In genomic region chr7:39909526-39909925, GRCh38 we compare ENCODE assay signal across 21 cellular contexts. TPM values are rescaled to one million over a fixed set of nuclear protein-coding genes. Genes with fewer than 3 reads are reported as not detected.
DNase-seq lines count a peak whose midpoint lies in the region; ATAC-seq, FAIRE-seq and TF ChIP-seq lines count a peak whose summit lies in the region.
"Had no signal": no experiment of that assay in that cellular context is flagged by ENCODE, and none has a peak within 500 bp of the region (broad histone marks: within the 10 kb centered on the region; RNA-seq: fewer than 3 reads in every experiment).

No MANE protein-coding gene starts in this region.

- TF ChIP-seq EP300 in H1 (IDR thresholded peaks at IDR 0.05; ENCODE audit: borderline replicate concordance in 1 of 2, low read depth in 2 of 2, low read length in 2 of 2) = no peak

- H3K4me1 ChIP-seq in GM23338 (ENCODE audit: insufficient read depth) (no peaks in the 10 kb centered on the region), H1 (replicated peaks in 1 of 4; ENCODE audit: control insufficient read depth in 3 of 4, insufficient read depth in 4 of 4, low read length in 3 of 4) (no peaks in the 10 kb centered on the region), neural progenitor cell (no peaks in the 10 kb centered on the region), trophoblast cell (ENCODE audit: control insufficient read depth in 1 of 2, insufficient read depth in 2 of 2, low read length in 2 of 2) (no peaks in the 10 kb centered on the region)
- H3K4me1 ChIP-seq: BLaER1, Caco-2 had no signal

- H2AFZ ChIP-seq in GM23338 = peak overlapping the region; percentile 72; the same call in 1 of the 2 replicates
- H2AFZ ChIP-seq in H1 (ENCODE audit: low read length) = 0 out of 2 replicates have a peak overlapping the region, but pooled peaks have one; percentile 20
- H2AFZ ChIP-seq in neural progenitor cell (replicated peaks) = peak overlapping the region; percentile 42
- no peak overlapping the region for H2AFZ ChIP-seq in trophoblast cell (ENCODE audit: insufficient read depth, low read length, poor library complexity)

- H4K20me1 ChIP-seq in GM23338 (replicated peaks; ENCODE audit: insufficient read depth) = no peaks in the 10 kb centered on the region
- H4K20me1 ChIP-seq in H1 (replicated peaks in 1 of 2; ENCODE audit: control insufficient read depth in 1 of 2, insufficient read depth in 2 of 2, low read length in 2 of 2) = no peaks in the 10 kb centered on the region
- no peaks in the 10 kb centered on the region for H4K20me1 ChIP-seq in neural progenitor cell (ENCODE audit: low read depth)
- H4K20me1 ChIP-seq: BLaER1 had no signal

- POLR2A ChIA-PET in H1 (lab: Charles Lee; ENCODE audit: partially characterized antibody) = no interaction called here

- ATAC-seq in GM23338 = no peak
- ATAC-seq in HG02973 (IDR thresholded peaks at IDR 0.05; ENCODE audit: unreplicated experiment) = no peak
- ATAC-seq: CD8-positive, alpha-beta T cell had no signal

- CTCF ChIA-PET in H1 (lab: Charles Lee; ENCODE audit: partially characterized antibody) = interaction anchor here (1.1 to 2.6 kb wide), 6 partner anchors 9 to 225 kb away, joined by 3 to 24 read pairs (median 7); partner anchors contain the start of genes MPLKIP and SUGCT

- peaks cover 4% of the 10 kb centered on the region for H3K27me3 Mint-ChIP-seq in GM23338 (ENCODE audit: insufficient read depth, low read depth, poor library complexity)
- H3K27me3 Mint-ChIP-seq in neural progenitor cell (ENCODE audit: insufficient read depth, low read depth) = peaks cover 2% of the 10 kb centered on the region

- no peak for TF ChIP-seq POLR2A in H1 (IDR thresholded peaks at IDR 0.05; ENCODE audit: control extremely low read depth in 1 of 2, low read depth in 2 of 2, low read length in 2 of 2)

- H4K8ac ChIP-seq in H1 (ENCODE audit: extremely low read depth, insufficient read depth, low read length) (no peak overlapping the region; the same call in 1 of the 2 replicates), trophoblast cell (ENCODE audit: low read depth, low read length) (no peak overlapping the region)

- H3K4me3 ChIP-seq in GM23338 = no peak overlapping the region
- H3K4me3 ChIP-seq in H1 (ENCODE audit: extremely low read depth in 1 of 4, insufficient read depth in 2 of 4, low read depth in 3 of 4, low read length in 4 of 4) = no peak overlapping the region
- H3K4me3 ChIP-seq in neural progenitor cell = no peak overlapping the region
- H3K4me3 ChIP-seq in trophoblast cell (ENCODE audit: low read depth, low read length) = peak overlapping the region; percentile 0
- H3K4me3 ChIP-seq: BLaER1 had no signal

- no peak overlapping the region; the same call in 2 of the 3 replicates for H3K4me3 Mint-ChIP-seq in GM23338
- no peak overlapping the region for H3K4me3 Mint-ChIP-seq in neural progenitor cell
- H3K4me3 Mint-ChIP-seq: B cell; CD4-positive, CD25-positive, alpha-beta regulatory T cell; CD8-positive, alpha-beta T cell; H9; HFFc6 had no signal

- H3K18ac ChIP-seq in H1 (ENCODE audit: extremely low read depth, low read length) (no peak overlapping the region), trophoblast cell (ENCODE audit: low read length) (no peak overlapping the region)

- H3K79me2 ChIP-seq in GM23338 (replicated peaks; ENCODE audit: insufficient read depth) = no peaks in the 10 kb centered on the region
- H3K79me2 ChIP-seq in H1 (ENCODE audit: control insufficient read depth in 1 of 2, insufficient read depth in 2 of 2, low read length in 2 of 2) = no peaks in the 10 kb centered on the region
- no peaks in the 10 kb centered on the region for H3K79me2 ChIP-seq in neural progenitor cell (ENCODE audit: low read depth)
- H3K79me2 ChIP-seq in trophoblast cell (ENCODE audit: control insufficient read depth, insufficient read depth, low read length, poor library complexity) = no peaks in the 10 kb centered on the region

- H2AK5ac ChIP-seq in H1 (ENCODE audit: low read depth, low read length) = no peak overlapping the region
- H2AK5ac ChIP-seq in trophoblast cell (ENCODE audit: low read length) = no peak overlapping the region

- TF ChIP-seq CTCF in GM23338 (conservative IDR thresholded peaks at IDR 0.05; ENCODE audit: low read depth in 2 of 2) = no peak
- no peak for TF ChIP-seq CTCF in H1 (IDR thresholded peaks at IDR 0.05; ENCODE audit: control extremely low read depth in 1 of 3, insufficient read depth in 1 of 3, low read depth in 1 of 3, low read length in 3 of 3)
- TF ChIP-seq CTCF in neural progenitor cell (IDR thresholded peaks at IDR 0.05) = no peak

- H4K91ac ChIP-seq in H1 (replicated peaks; ENCODE audit: insufficient read length, low read length) (no peak overlapping the region), trophoblast cell (ENCODE audit: low read depth, low read length) (no peak overlapping the region)

- H3K27ac ChIP-seq in GM23338 (ENCODE audit: low read depth) (no peak overlapping the region), H1 (ENCODE audit: low read depth, low read length) (no peak overlapping the region), neural progenitor cell (no peak overlapping the region), trophoblast cell (ENCODE audit: low read depth, low read length) (no peak overlapping the region)
- H3K27ac ChIP-seq: 22Rv1, BLaER1, C4-2B had no signal

- H3K4ac ChIP-seq in H1 (replicated peaks; ENCODE audit: insufficient read length, low read depth, low read length) (no peak overlapping the region), trophoblast cell (ENCODE audit: low read depth, low read length) (no peak overlapping the region)

- H3K36me3 ChIP-seq in GM23338 (ENCODE audit: insufficient read depth) (no peaks in the 10 kb centered on the region), H1 (ENCODE audit: control insufficient read depth in 2 of 4, insufficient read depth in 4 of 4, low read length in 3 of 4) (no peaks in the 10 kb centered on the region), neural progenitor cell (no peaks in the 10 kb centered on the region), trophoblast cell (ENCODE audit: control insufficient read depth in 1 of 2, insufficient read depth in 2 of 2, low read length in 2 of 2) (no peaks in the 10 kb centered on the region)
- H3K36me3 ChIP-seq: BLaER1 had no signal

- H3K36me3 Mint-ChIP-seq in GM23338 (ENCODE audit: low read depth) (no peaks in the 10 kb centered on the region), neural progenitor cell (no peaks in the 10 kb centered on the region)
- H3K36me3 Mint-ChIP-seq: CD8-positive, alpha-beta T cell had no signal

- H3K9ac ChIP-seq in H1 (replicated peaks in 1 of 4; ENCODE audit: extremely low read depth in 1 of 4, low read depth in 3 of 4, low read length in 3 of 4) = no peak overlapping the region
- no peak overlapping the region for H3K9ac ChIP-seq in neural progenitor cell
- H3K9ac ChIP-seq in trophoblast cell (ENCODE audit: low read length) = no peak overlapping the region
- H3K9ac ChIP-seq: BLaER1 had no signal

- no peak overlapping the region for H2BK15ac ChIP-seq in H1 (ENCODE audit: low read length)

- H4K12ac ChIP-seq in trophoblast cell (ENCODE audit: low read depth, low read length) = no peak overlapping the region

- no peaks in the 10 kb centered on the region for H3K4me1 Mint-ChIP-seq in GM23338
- H3K4me1 Mint-ChIP-seq in neural progenitor cell = no peaks in the 10 kb centered on the region
- H3K4me1 Mint-ChIP-seq: B cell; CD4-positive, CD25-positive, alpha-beta regulatory T cell; H9 had no signal

- no peak for TF ChIP-seq RAD21 in H1 (IDR thresholded peaks at IDR 0.05 in 1 of 2, conservative IDR thresholded peaks at IDR 0.05 in 1 of 2; ENCODE audit: low read depth in 2 of 2, low read length in 2 of 2)

- H3K23me2 ChIP-seq in H1 (ENCODE audit: low read depth, low read length) = no peaks in the 10 kb centered on the region

- H3K27me3 ChIP-seq in GM23338 (ENCODE audit: insufficient read depth) (no peaks in the 10 kb centered on the region), H1 (replicated peaks in 1 of 4; ENCODE audit: control insufficient read depth in 3 of 4, extremely low read depth in 1 of 4, insufficient read depth in 3 of 4, low read length in 3 of 4) (no peaks in the 10 kb centered on the region), neural progenitor cell (no peaks in the 10 kb centered on the region), trophoblast cell (ENCODE audit: insufficient read depth, low read length) (no peaks in the 10 kb centered on the region)
- H3K27me3 ChIP-seq: BLaER1 had no signal

- no peak overlapping the region for H3K14ac ChIP-seq in H1 (ENCODE audit: insufficient read length)
- H3K14ac ChIP-seq in trophoblast cell (ENCODE audit: low read length) = no peak overlapping the region

- H3K9me3 ChIP-seq in H1 (ENCODE audit: insufficient read depth in 2 of 2, low read depth in 1 of 2, low read length in 1 of 2) = no peaks in the 10 kb centered on the region
- no peaks in the 10 kb centered on the region for H3K9me3 ChIP-seq in neural progenitor cell (ENCODE audit: low read depth)
- no peaks in the 10 kb centered on the region for H3K9me3 ChIP-seq in trophoblast cell (ENCODE audit: insufficient read depth, low read depth, low read length)
- H3K9me3 ChIP-seq: BLaER1 had no signal

- H2BK120ac ChIP-seq in H1 (replicated peaks; ENCODE audit: low read depth, low read length) = no peak overlapping the region
- H2BK120ac ChIP-seq in trophoblast cell (ENCODE audit: insufficient read depth, low read length, poor library complexity) = no peak overlapping the region

- H3F3A ChIP-seq in GM23338 (replicated peaks; ENCODE audit: low read depth) = no peaks in the 10 kb centered on the region
- no peaks in the 10 kb centered on the region for H3F3A ChIP-seq in neural progenitor cell (ENCODE audit: low read depth)

- no peak overlapping the region for H3K56ac ChIP-seq in H1 (replicated peaks; ENCODE audit: insufficient read length, low read depth, low read length)

- 0 out of 3 replicates have a peak, but pooled peaks cover 4% of the 10 kb centered on the region for H3K9me3 Mint-ChIP-seq in GM23338
- H3K9me3 Mint-ChIP-seq in neural progenitor cell = peaks cover 14% of the 10 kb centered on the region

- H3K79me1 ChIP-seq in H1 (ENCODE audit: low read depth, low read length) = no peaks in the 10 kb centered on the region
- no peaks in the 10 kb centered on the region for H3K79me1 ChIP-seq in trophoblast cell (ENCODE audit: low read length)

- no peak overlapping the region for H2BK12ac ChIP-seq in H1 (ENCODE audit: low read depth, low read length)
- H2BK12ac ChIP-seq in trophoblast cell (ENCODE audit: low read length) = no peak overlapping the region

- DNase-seq in GM23338 (ENCODE audit: low spot score) (no peak), H1 (ENCODE audit: low read depth in 1 of 2, low spot score in 2 of 2) (no peak), neural progenitor cell (ENCODE audit: low spot score) (no peak), trophoblast cell (no peak), HCEC 1CT (no peak), NCI-H1105 (lab: John Stamatoyannopoulos, UW) (no peak)
- DNase-seq: Caco-2; CD4-positive, CD25-positive, alpha-beta regulatory T cell; DMS153; DND-41; H9 had no signal

- no peaks in the 10 kb centered on the region for H3K9me2 ChIP-seq in GM23338 (ENCODE audit: insufficient read depth)

- no peak overlapping the region for H4K5ac ChIP-seq in H1 (ENCODE audit: insufficient read length, low read depth, low read length)

- H3K23ac ChIP-seq in H1 (ENCODE audit: insufficient read length) = no peak overlapping the region
- no peak overlapping the region for H3K23ac ChIP-seq in trophoblast cell (ENCODE audit: low read length)

- no peak overlapping the region for H3K4me2 ChIP-seq in GM23338
- H3K4me2 ChIP-seq in H1 (ENCODE audit: insufficient read depth in 1 of 2, low read depth in 2 of 2, low read length in 2 of 2) = no peak overlapping the region
- no peak overlapping the region for H3K4me2 ChIP-seq in neural progenitor cell
- no peak overlapping the region for H3K4me2 ChIP-seq in trophoblast cell (ENCODE audit: low read length)
- H3K4me2 ChIP-seq: BLaER1 had no signal

- H2BK5ac ChIP-seq in H1 (ENCODE audit: low read depth, low read length) (no peak overlapping the region), trophoblast cell (ENCODE audit: low read depth, low read length, poor library complexity) (no peak overlapping the region)

- H3K27ac Mint-ChIP-seq in GM23338 (no peak overlapping the region), neural progenitor cell (no peak overlapping the region)
- H3K27ac Mint-ChIP-seq: B cell; CD8-positive, alpha-beta T cell; H9; HFFc6 had no signal

- no peak for FAIRE-seq in H1 (lab: Jason Lieb, UNC)
- FAIRE-seq: A204.1, G401.6, GM12892 had no signal

- H2BK20ac ChIP-seq in H1 (ENCODE audit: low read length) = no peak overlapping the region

- WGBS in H1 (ENCODE audit: extremely low coverage in 1 of 2, insufficient coverage in 1 of 2, insufficient read length in 1 of 2, insufficient replicate concordance in 2 of 2, low coverage in 1 of 2, low lambda C conversion rate in 2 of 2, missing lambda C conversion rate in 1 of 2), 2 experiments = 100% methylated on average over 1 of the region's 1 CpG; no CpG with 5 or more reads in 1 of the 2 experiments
- no CpG with 5 or more reads among the region's 1 CpG for WGBS in trophoblast cell (ENCODE audit: extremely low coverage, insufficient coverage, insufficient read length)

RNA-seq across cellular contexts. Expression of gene CDK13, which starts 40.5 kb away (rescaled TPM):
- 80.2 and 88.4 TPM in 2 replicates for total RNA-seq in GM23338 (2014; rRNA removed; shearing (Covaris generic))
- polyA plus RNA-seq in GM23338 (2016; fragmentation: Nextera tagmentation; extraction: Ambion mirVana) = 38.1 and 39.4 TPM in 2 replicates
- total RNA-seq in H1 (2021; fragmentation: NEBNext Ultra II Directional; extraction: Animal tissue kit (Norgen Biotek cat#: 25700)) = 46.4 and 49.5 TPM in 2 replicates
- polyA plus RNA-seq in H1 (2011; rRNA removed) = 15.5 and 22.6 TPM in 2 replicates
- polyA plus RNA-seq in H1 (2011; cell fraction: cytosol; rRNA removed) = 22.1 TPM
- 26.5 TPM for polyA plus RNA-seq in H1 (2011; cell fraction: nucleus; rRNA removed)
- 25.5 to 34.9 TPM (median 29.9 TPM) in 4 replicates for polyA plus RNA-seq in H1 (2012, experiment 1 of 2)
- polyA plus RNA-seq in H1 (2012, experiment 2 of 2) = 9.1 TPM
- polyA plus RNA-seq in H1 (2013, experiment 1 of 2) = 27.7 TPM
- polyA plus RNA-seq in H1 (2013, experiment 2 of 2) = 22.8 TPM
- polyA minus RNA-seq in H1 (2011; rRNA and poly(A)+ RNA removed) = 76.6 and 90.8 TPM in 2 replicates
- 27.6 TPM for polyA minus RNA-seq in H1 (2011; cell fraction: cytosol; rRNA and poly(A)+ RNA removed)
- polyA minus RNA-seq in H1 (2011; cell fraction: nucleus; rRNA and poly(A)+ RNA removed) = 92.3 TPM
- 56.1 and 75.5 TPM in 2 replicates for total RNA-seq in neural progenitor cell (ENCODE audit: low replicate concordance)
- polyA plus RNA-seq in trophoblast cell (2013) = 29.9 and 30.1 TPM in 2 replicates
